ENCODE assay signal across 10 cellular contexts in the genomic region with DNA sequence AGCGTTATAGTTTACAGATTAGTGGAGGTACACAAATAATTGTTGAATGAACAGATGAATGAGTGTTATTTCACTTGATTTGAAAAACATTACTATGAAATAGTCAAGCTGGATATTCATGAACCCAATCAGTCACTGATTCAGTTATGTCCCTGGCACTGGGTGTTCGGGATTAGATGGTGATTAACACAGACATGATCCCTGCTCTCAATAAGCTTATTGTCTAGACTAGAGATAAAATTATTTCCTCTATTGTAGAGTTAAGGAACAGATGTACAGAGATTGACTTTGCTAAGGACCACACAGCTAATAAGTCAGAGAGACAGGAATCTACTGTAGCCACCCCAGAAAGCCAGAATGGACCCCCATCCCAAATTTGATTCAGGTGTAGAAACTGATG. TPM values are rescaled to one million over a fixed set of nuclear protein-coding genes. Genes with fewer than 3 reads are reported as not detected.
DNase-seq lines count a peak whose midpoint lies in the region; ATAC-seq and TF ChIP-seq lines count a peak whose summit lies in the region.
"Had no signal": no experiment of that assay in that cellular context is flagged by ENCODE, and none has a peak within 500 bp of the region (broad histone marks: within the 10 kb centered on the region; RNA-seq: fewer than 3 reads in every experiment).

No MANE protein-coding gene starts in this region.

- no peaks in the 10 kb centered on the region for H3K9me3 Mint-ChIP-seq in dendritic cell treated with granulocyte-macrophage colony-stimulating factor and Interleukin-4, amounts not matched to agents 40 ng/mL and 50 ng/mL, for 4 days
- H3K9me3 Mint-ChIP-seq in natural killer cell treated with Interleukin-12 subunit alpha and Interleukin-12 subunit beta and Interleukin-15 and Interleukin-18, amount 100 ng/mL, for 72 hours = no peaks in the 10 kb centered on the region

- H3K27ac Mint-ChIP-seq in dendritic cell treated with granulocyte-macrophage colony-stimulating factor and Interleukin-4, amounts not matched to agents 40 ng/mL and 50 ng/mL, for 4 days = no peak overlapping the region
- no peak overlapping the region for H3K27ac Mint-ChIP-seq in natural killer cell treated with Interleukin-12 subunit alpha and Interleukin-12 subunit beta and Interleukin-15 and Interleukin-18, amount 100 ng/mL, for 72 hours

- peaks cover 5% of the 10 kb centered on the region for H3K27me3 Mint-ChIP-seq in dendritic cell treated with granulocyte-macrophage colony-stimulating factor and Interleukin-4, amounts not matched to agents 40 ng/mL and 50 ng/mL, for 4 days
- H3K27me3 Mint-ChIP-seq in natural killer cell treated with Interleukin-12 subunit alpha and Interleukin-12 subunit beta and Interleukin-15 and Interleukin-18, amount 100 ng/mL, for 72 hours = peaks cover 0 to 2% of the 10 kb centered on the region in 2 donors

- no peak for TF ChIP-seq POLR2A in sigmoid colon (IDR thresholded peaks at IDR 0.05)

- H3K4me1 ChIP-seq in sigmoid colon = peaks cover 0 to 9% (median 0%) of the 10 kb centered on the region in 4 donors

- no peak for TF ChIP-seq CTCF in sigmoid colon (IDR thresholded peaks at IDR 0.05)

- 44 to 75% methylated on average over 2 of the region's 2 CpGs for WGBS in sigmoid colon, 2 donors

- H3K27me3 ChIP-seq in sigmoid colon = no peaks in the 10 kb centered on the region
- H3K27me3 ChIP-seq: gastroesophageal sphincter had no signal

- H3K4me1 Mint-ChIP-seq in dendritic cell treated with granulocyte-macrophage colony-stimulating factor and Interleukin-4, amounts not matched to agents 40 ng/mL and 50 ng/mL, for 4 days (ENCODE audit: low read depth) = peaks cover 15% of the 10 kb centered on the region
- H3K4me1 Mint-ChIP-seq in natural killer cell treated with Interleukin-12 subunit alpha and Interleukin-12 subunit beta and Interleukin-15 and Interleukin-18, amount 100 ng/mL, for 72 hours (ENCODE audit: low read depth in 2 of 2) = peaks cover 6 to 8% of the 10 kb centered on the region in 2 donors

- H3K36me3 ChIP-seq in sigmoid colon = no peaks in the 10 kb centered on the region
- H3K36me3 ChIP-seq: gastroesophageal sphincter had no signal

- DNase-seq in COLO829 (ENCODE audit: low spot score) (peak; percentile 26), NCI-H82 (lab: John Stamatoyannopoulos, UW) (peak; percentile 80), sigmoid colon (no peak), NCI-H2107 treated with DMSO at 0.1 percent for 48 hours (lab: John Stamatoyannopoulos, UW; ENCODE audit: unreplicated experiment) (no peak)
- no peak for DNase-seq in natural killer cell treated with Interleukin-12 subunit alpha and Interleukin-12 subunit beta and Interleukin-15 and Interleukin-18, amount 100 ng/mL, for 72 hours (ENCODE audit: low spot score)
- DNase-seq: NCI-H2081 treated with DMSO at 0.1 percent for 48 hours had no signal

- peak overlapping the region in 1 of 4 donors; percentile 50 for H3K4me3 ChIP-seq in sigmoid colon

- no peaks in the 10 kb centered on the region for H3K9me3 ChIP-seq in sigmoid colon
- H3K9me3 ChIP-seq: gastroesophageal sphincter had no signal

- intact Hi-C loops in dendritic cell treated with granulocyte-macrophage colony-stimulating factor and Interleukin-4, amounts not matched to agents 40 ng/mL and 50 ng/mL, for 4 days (cut with micrococcal nuclease) = loop anchor here (5.0 kb wide), 2 partner anchors 102 to 218 kb away; a partner anchor contains a TSS
- intact Hi-C loops in sigmoid colon (cut with DNase I) = loop anchor here (2.0 kb wide), 1 partner anchor 103 kb away; no protein-coding TSS in a partner anchor

- no peak overlapping the region for H3K27ac ChIP-seq in sigmoid colon

- no peak for ATAC-seq in natural killer cell treated with Interleukin-12 subunit alpha and Interleukin-12 subunit beta and Interleukin-15 and Interleukin-18, amount 100 ng/mL, for 72 hours
- no peak for ATAC-seq in HG02885 (IDR thresholded peaks at IDR 0.05; ENCODE audit: poor library complexity, unreplicated experiment)
- no peak for ATAC-seq in HG03354 (IDR thresholded peaks at IDR 0.05; ENCODE audit: poor library complexity, severe bottlenecking, unreplicated experiment)

- peak overlapping the region; percentile 69 for H3K4me3 Mint-ChIP-seq in dendritic cell treated with granulocyte-macrophage colony-stimulating factor and Interleukin-4, amounts not matched to agents 40 ng/mL and 50 ng/mL, for 4 days
- H3K4me3 Mint-ChIP-seq in natural killer cell treated with Interleukin-12 subunit alpha and Interleukin-12 subunit beta and Interleukin-15 and Interleukin-18, amount 100 ng/mL, for 72 hours = peak overlapping the region; percentile 85

- TF ChIP-seq EP300 in sigmoid colon (IDR thresholded peaks at IDR 0.05) = no peak

- no peaks in the 10 kb centered on the region for H3K36me3 Mint-ChIP-seq in dendritic cell treated with granulocyte-macrophage colony-stimulating factor and Interleukin-4, amounts not matched to agents 40 ng/mL and 50 ng/mL, for 4 days (ENCODE audit: low read depth)
- H3K36me3 Mint-ChIP-seq in natural killer cell treated with Interleukin-12 subunit alpha and Interleukin-12 subunit beta and Interleukin-15 and Interleukin-18, amount 100 ng/mL, for 72 hours = no peaks in the 10 kb centered on the region

RNA-seq across cellular contexts. Expression of a gene that starts 1.0 kb away (rescaled TPM):
- 1 to 10 TPM in 1 of 2 donors, under 1 TPM in 1; 0.26 to 2.3 TPM for total RNA-seq in natural killer cell treated with Interleukin-12 subunit alpha and Interleukin-12 subunit beta and Interleukin-15 and Interleukin-18, amount 100 ng/mL, for 72 hours
- total RNA-seq in sigmoid colon = 1 to 10 TPM in 2 of 4 donors, under 1 TPM in 2; 0.27 to 3.6 (median 0.95) TPM
- polyA plus RNA-seq in sigmoid colon = 10 to 100 TPM in 1 of 3 donors, 1 to 10 TPM in 2; 4.9 to 12.3 (median 5.4) TPM

Comparison
In these comparisons a context has a peak if more than half of its experiments do, and no peak if none do; other contexts are left out.
1. DNase-seq: peak in COLO829 (single experiment) and NCI-H82 (single experiment); none in natural killer cell treated with Interleukin-12 subunit alpha and Interleukin-12 subunit beta and Interleukin-15 and Interleukin-18, amount 100 ng/mL, for 72 hours (single experiment), sigmoid colon (single experiment) and NCI-H2107 treated with DMSO at 0.1 percent for 48 hours (single experiment).